28 cellular contexts compared by ENCODE assay signal in the genomic region with DNA sequence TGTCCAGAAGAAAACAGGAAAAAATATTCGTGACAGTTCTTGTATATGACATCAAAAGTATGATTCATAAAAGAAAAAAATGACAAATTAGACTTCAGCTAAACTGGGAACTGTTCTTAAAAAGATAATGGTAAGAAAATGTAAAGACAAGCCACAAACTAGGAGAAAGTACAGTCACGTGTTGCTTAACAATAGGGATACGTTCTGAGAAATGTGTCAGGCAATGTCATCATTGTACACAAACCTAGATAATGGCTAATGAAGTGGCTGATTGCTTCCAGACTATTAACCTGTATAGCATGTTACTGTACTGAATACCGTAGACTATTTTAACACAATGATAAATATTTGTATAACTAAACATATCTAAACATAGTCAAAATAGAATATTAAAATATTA.
"Had no signal": no experiment of that assay in that cellular context is flagged by ENCODE, and none has a peak within 500 bp of the region (broad histone marks: within the 10 kb centered on the region; RNA-seq: fewer than 3 reads in every experiment).

No MANE protein-coding gene starts in this region.

- H3K27me3 ChIP-seq: colonic mucosa, dorsolateral prefrontal cortex, esophagus muscularis mucosa, esophagus squamous epithelium, gastrocnemius medialis, gastroesophageal sphincter, heart left ventricle, heart right ventricle had no signal

- H3K27ac ChIP-seq: colonic mucosa, coronary artery, dorsolateral prefrontal cortex, epithelial cell of prostate, esophagus muscularis mucosa, esophagus squamous epithelium, foreskin keratinocyte, gastrocnemius medialis, gastroesophageal sphincter, heart left ventricle, heart right ventricle had no signal

- H3K4me3 ChIP-seq: colonic mucosa, coronary artery, dorsolateral prefrontal cortex, esophagus muscularis mucosa, esophagus squamous epithelium, gastrocnemius medialis, gastroesophageal sphincter, heart left ventricle, heart right ventricle had no signal

- H3K4me1 Mint-ChIP-seq: endodermal cell had no signal

- FAIRE-seq: colon, endothelial cell of umbilical vein, frontal cortex had no signal

- H3K9me3 ChIP-seq: colonic mucosa had no signal

- H3K4me1 ChIP-seq: colonic mucosa, esophagus muscularis mucosa, esophagus squamous epithelium, foreskin keratinocyte, gastrocnemius medialis, gastroesophageal sphincter, heart left ventricle, heart right ventricle had no signal

- H3K36me3 ChIP-seq: colonic mucosa, esophagus muscularis mucosa, esophagus squamous epithelium, gastrocnemius medialis, gastroesophageal sphincter, heart left ventricle, heart right ventricle had no signal

- H3K4me3 Mint-ChIP-seq: dendritic cell treated with granulocyte-macrophage colony-stimulating factor and Interleukin-4, amounts not matched to agents 40 ng/mL and 50 ng/mL, for 4 days; effector memory CD8-positive, alpha-beta T cell; endodermal cell had no signal

- H3K27ac Mint-ChIP-seq: dendritic cell treated with granulocyte-macrophage colony-stimulating factor and Interleukin-4, amounts not matched to agents 40 ng/mL and 50 ng/mL, for 4 days; effector memory CD8-positive, alpha-beta T cell; endodermal cell had no signal

- DNase-seq: colonic mucosa; cortex of kidney; dermis blood vessel endothelial cell; dorsolateral prefrontal cortex; effector CD4-positive, alpha-beta T cell; effector CD8-positive, alpha-beta T cell; effector memory CD4-positive, alpha-beta T cell; effector memory CD8-positive, alpha-beta T cell; endodermal cell; erythroblast; esophagus squamous epithelium; foreskin fibroblast; foreskin keratinocyte; foreskin melanocyte; gastrocnemius medialis; glutamatergic neuron; head of caudate nucleus; heart left ventricle; heart right ventricle had no signal

- ATAC-seq: effector memory CD8-positive, alpha-beta T cell; esophagus mucosa; foreskin keratinocyte; gastrocnemius medialis; gastroesophageal sphincter; heart left ventricle; heart right ventricle had no signal
